18 cellular contexts compared by ENCODE assay signal in genomic region chr20:39916236-39916635, GRCh38.
DNase-seq lines count a peak whose midpoint lies in the region; ATAC-seq and TF ChIP-seq lines count a peak whose summit lies in the region.
"Had no signal": no experiment of that assay in that cellular context is flagged by ENCODE, and none has a peak within 500 bp of the region (broad histone marks: within the 10 kb centered on the region; RNA-seq: fewer than 3 reads in every experiment).

No MANE protein-coding gene starts in this region.

- H3K79me2 ChIP-seq in smooth muscle cell (ENCODE audit: low read depth), result no peaks in the 10 kb centered on the region

- no peaks in the 10 kb centered on the region for H3K36me3 ChIP-seq in smooth muscle cell (ENCODE audit: low read depth)

- no peaks in the 10 kb centered on the region for H3K27me3 ChIP-seq in foreskin keratinocyte
- H3K27me3 ChIP-seq in smooth muscle cell (ENCODE audit: low read depth), result no peaks in the 10 kb centered on the region

- H3K9ac ChIP-seq in smooth muscle cell (ENCODE audit: low read depth), result no peak overlapping the region
- H3K9ac ChIP-seq: KMS-11 had no signal

- 46% methylated on average over 2 of the region's 2 CpGs for WGBS in smooth muscle cell (ENCODE audit: low lambda C conversion rate)

- H3K9me3 ChIP-seq in smooth muscle cell (replicated peaks; ENCODE audit: low read depth), result no peaks in the 10 kb centered on the region

- peak; percentile 16 for DNase-seq in ELR (ENCODE audit: low read depth)
- DNase-seq in SW480 (ENCODE audit: low spot score), result peak; percentile 18
- peak in 1 of 2 donors; percentile 69 for DNase-seq in foreskin keratinocyte
- no peak for DNase-seq in smooth muscle cell (lab: John Stamatoyannopoulos, UW; ENCODE audit: unreplicated experiment)
- DNase-seq in NCI-H1694 (lab: John Stamatoyannopoulos, UW), result no peak
- DNase-seq: CD4-positive, CD25-positive, alpha-beta regulatory T cell; DMS79; IMR-90; MV-4-11; NCI-H1105 treated with DMSO at 0.1 percent for 48 hours; NCI-H2081; NCI-H446; NCI-H526 treated with DMSO at 0.1 percent for 48 hours; SHP77 treated with DMSO at 0.1 percent for 48 hours had no signal

- H3K4me2 ChIP-seq in smooth muscle cell, result peak overlapping the region; percentile 6
- H3K4me2 ChIP-seq: KMS-11 had no signal

- H4K20me1 ChIP-seq in smooth muscle cell (ENCODE audit: low read depth), result no peaks in the 10 kb centered on the region

- H3K4me1 ChIP-seq in foreskin keratinocyte, result peaks cover 9% of the 10 kb centered on the region
- H3K4me1 ChIP-seq in smooth muscle cell (ENCODE audit: low read depth), result peaks cover 3% of the 10 kb centered on the region

- no peak overlapping the region for H2AFZ ChIP-seq in smooth muscle cell (ENCODE audit: low read depth)

- TF ChIP-seq CTCF in foreskin keratinocyte (conservative IDR thresholded peaks at IDR 0.05) (no peak), smooth muscle cell (IDR thresholded peaks at IDR 0.05; ENCODE audit: borderline replicate concordance, insufficient read depth, poor library complexity, severe bottlenecking) (no peak)

- peaks cover 5% of the 10 kb centered on the region for H3F3A ChIP-seq in smooth muscle cell (ENCODE audit: low read depth)

- H3K4me3 ChIP-seq in smooth muscle cell, result no peak overlapping the region
- H3K4me3 ChIP-seq: SK-N-MC had no signal

- no peak overlapping the region for H3K27ac ChIP-seq in foreskin keratinocyte
- H3K27ac ChIP-seq in smooth muscle cell (ENCODE audit: low read depth), result peak overlapping the region; percentile 38
- H3K27ac ChIP-seq: KMS-11, SK-N-MC had no signal

- ATAC-seq in foreskin keratinocyte, result peak; percentile 45
- ATAC-seq in GM21576 (IDR thresholded peaks at IDR 0.05; ENCODE audit: unreplicated experiment), result no peak
- no peak for ATAC-seq in HG02610 (IDR thresholded peaks at IDR 0.05; ENCODE audit: unreplicated experiment)

Comparison
In these comparisons a context has a peak if more than half of its experiments do, and no peak if none do; other contexts are left out.
1. DNase-seq: peak in ELR (single experiment) and SW480 (single experiment); none in smooth muscle cell (single experiment) and NCI-H1694 (single experiment).